21 cellular contexts compared by ENCODE assay signal in genomic region chr16:1510941-1511351, GRCh38. TPM values are rescaled to one million over a fixed set of nuclear protein-coding genes. Genes with fewer than 3 reads are reported as not detected.
"Had no signal": no experiment of that assay in that cellular context is flagged by ENCODE, and none has a peak within 500 bp of the region (broad histone marks: within the 10 kb centered on the region; RNA-seq: fewer than 3 reads in every experiment).

No MANE protein-coding gene starts in this region.

- H2AFZ ChIP-seq: neural progenitor cell had no signal

- DNase-seq: activated CD4-positive, alpha-beta memory T cell treated with anti-CD3 and anti-CD28 coated beads, Interleukin-2, amount 10 ng/mL, durations not matched to agents 7 days and 5 days; activated CD4-positive, alpha-beta T cell treated with anti-CD3 and anti-CD28 coated beads for 48 hours; activated naive CD4-positive, alpha-beta T cell treated with anti-CD3 and anti-CD28 coated beads, Interleukin-2, amount 10 ng/mL, durations not matched to agents 7 days and 5 days; activated naive CD8-positive, alpha-beta T cell treated with anti-CD3 and anti-CD28 coated beads, Interleukin-2, amount 50 U/mL, for 24 hours; activated T-cell treated with anti-CD3 and anti-CD28 coated beads, Interleukin-2, amount 50 U/mL, for 1 hour; anterior cingulate cortex; effector CD8-positive, alpha-beta T cell; hippocampal formation; kidney; naive thymus-derived CD4-positive, alpha-beta T cell; spleen; stimulated activated naive B cell treated with anti-CD40 and anti-IgM and Interleukin-4, amounts not matched to agents 10 μg/mL and 1 μg/mL and 100 μg/mL, for 72 hours; SW 1271; thyroid gland had no signal

- H3K4me1 ChIP-seq: neural progenitor cell had no signal

- H3K27me3 ChIP-seq: neural progenitor cell, spleen, thyroid gland had no signal

- H3K9ac ChIP-seq: neural progenitor cell had no signal

- FAIRE-seq: kidney had no signal

- H3K4me3 ChIP-seq: neural progenitor cell, spleen, thyroid gland had no signal

- H3K27me3 Mint-ChIP-seq: activated CD4-positive, alpha-beta memory T cell treated with anti-CD3 and anti-CD28 coated beads, Interleukin-2, amount 10 ng/mL, durations not matched to agents 7 days and 5 days; activated naive CD4-positive, alpha-beta T cell treated with anti-CD3 and anti-CD28 coated beads, Interleukin-2, amount 10 ng/mL, durations not matched to agents 7 days and 5 days; activated naive CD8-positive, alpha-beta T cell treated with anti-CD3 and anti-CD28 coated beads, Interleukin-2, amount 50 U/mL, for 24 hours; memory B cell; naive thymus-derived CD4-positive, alpha-beta T cell; stimulated activated naive B cell treated with anti-CD40 and anti-IgM and Interleukin-4, amounts not matched to agents 10 μg/mL and 1 μg/mL and 100 μg/mL, for 72 hours had no signal

- H3K4me2 ChIP-seq: neural progenitor cell had no signal

- H3K9me3 ChIP-seq: thyroid gland had no signal

- H3K27ac ChIP-seq: neural progenitor cell had no signal

- H3K4me1 Mint-ChIP-seq: activated CD4-positive, alpha-beta memory T cell treated with anti-CD3 and anti-CD28 coated beads, Interleukin-2, amount 10 ng/mL, durations not matched to agents 7 days and 5 days; activated naive CD4-positive, alpha-beta T cell treated with anti-CD3 and anti-CD28 coated beads, Interleukin-2, amount 10 ng/mL, durations not matched to agents 7 days and 5 days; activated naive CD8-positive, alpha-beta T cell treated with anti-CD3 and anti-CD28 coated beads, Interleukin-2, amount 50 U/mL, for 24 hours; memory B cell; neural progenitor cell had no signal

- H3K36me3 ChIP-seq: neural progenitor cell had no signal

- H3K9me3 Mint-ChIP-seq: activated naive CD8-positive, alpha-beta T cell treated with anti-CD3 and anti-CD28 coated beads, Interleukin-2, amount 50 U/mL, for 24 hours had no signal

- H3K4me3 Mint-ChIP-seq: activated CD4-positive, alpha-beta memory T cell treated with anti-CD3 and anti-CD28 coated beads, Interleukin-2, amount 10 ng/mL, durations not matched to agents 7 days and 5 days; activated naive CD4-positive, alpha-beta T cell treated with anti-CD3 and anti-CD28 coated beads, Interleukin-2, amount 10 ng/mL, durations not matched to agents 7 days and 5 days; activated naive CD8-positive, alpha-beta T cell treated with anti-CD3 and anti-CD28 coated beads, Interleukin-2, amount 50 U/mL, for 24 hours; memory B cell; naive thymus-derived CD4-positive, alpha-beta T cell; neural progenitor cell; stimulated activated naive B cell treated with anti-CD40 and anti-IgM and Interleukin-4, amounts not matched to agents 10 μg/mL and 1 μg/mL and 100 μg/mL, for 72 hours had no signal

- H3K27ac Mint-ChIP-seq: activated CD4-positive, alpha-beta memory T cell treated with anti-CD3 and anti-CD28 coated beads, Interleukin-2, amount 10 ng/mL, durations not matched to agents 7 days and 5 days; activated naive CD8-positive, alpha-beta T cell treated with anti-CD3 and anti-CD28 coated beads, Interleukin-2, amount 50 U/mL, for 24 hours; memory B cell; neural progenitor cell had no signal

RNA-seq across cellular contexts. Expression of gene PTX4, which starts 22.2 kb away (rescaled TPM):
- total RNA-seq: activated CD4-positive, alpha-beta memory T cell treated with anti-CD3 and anti-CD28 coated beads, Interleukin-2, amount 10 ng/mL, durations not matched to agents 7 days and 5 days; kidney; osteocyte; pulmonary artery endothelial cell; T-helper 2 cell treated with Interferon-gamma antibody and Interleukin-4, amounts not matched to agents 100 ng/mL and 5 ng/mL, for 36 hours; thyroid gland; urinary bladder had no signal
- polyA plus RNA-seq: liver; naive thymus-derived CD4-positive, alpha-beta T cell had no signal
